Comparison of ENCODE assay signal across 15 cellular contexts in genomic region chr2:38109732-38110181, GRCh38. TPM values are rescaled to one million over a fixed set of nuclear protein-coding genes. Genes with fewer than 3 reads are reported as not detected.
DNase-seq lines count a peak whose midpoint lies in the region; ATAC-seq, FAIRE-seq and TF ChIP-seq lines count a peak whose summit lies in the region.
"Had no signal": no experiment of that assay in that cellular context is flagged by ENCODE, and none has a peak within 500 bp of the region (broad histone marks: within the 10 kb centered on the region; RNA-seq: fewer than 3 reads in every experiment).

No MANE protein-coding gene starts in this region.

- H3K9ac ChIP-seq in mammary epithelial cell (ENCODE audit: insufficient read depth, low read length) (peak overlapping the region; percentile 39), HepG2 (ENCODE audit: insufficient read depth, low read depth, low read length) (no peak overlapping the region)

- H3K4me3 ChIP-seq in A549 (peak overlapping the region; percentile 5; the same call in 2 of the 3 replicates), mammary epithelial cell (replicated peaks in 1 of 3; ENCODE audit: insufficient read depth in 1 of 3, low read depth in 2 of 3, low read length in 3 of 3) (peak overlapping the region in 2 of 3 experiments; percentile 12 to 27), HepG2 (replicated peaks in 1 of 3; ENCODE audit: insufficient read depth in 1 of 3, low read depth in 2 of 3, low read length in 3 of 3) (no peak overlapping the region)

- peak; percentile 45 to 51 for DNase-seq in A549 (ENCODE audit: low read depth in 1 of 2, low spot score in 1 of 2)
- DNase-seq in mammary epithelial cell, result peak; percentile 68
- peak; percentile 12 for DNase-seq in HepG2 (ENCODE audit: low spot score)
- DNase-seq in HTR-8/SVneo (ENCODE audit: insufficient read length, low spot score), result no peak
- DNase-seq in erythroblast (lab: John Stamatoyannopoulos, UW), result no peak
- DNase-seq: activated T-cell treated with anti-CD3 and anti-CD28 coated beads, Interleukin-2, amount 50 U/mL, for 4 hours; DMS79 treated with DMSO at 0.1 percent for 48 hours; KG1; NCI-H226; SHP77; stimulated activated CD4-positive, alpha-beta T cell treated with anti-CD3 and anti-CD28 coated beads, Interleukin-4, amount 100 ng/mL, for 24 hours had no signal

- peak overlapping the region; percentile 86 for H2AFZ ChIP-seq in mammary epithelial cell (ENCODE audit: low read depth, low read length)
- H2AFZ ChIP-seq in HepG2 (ENCODE audit: low read length), result no peak overlapping the region

- H3K4me1 ChIP-seq in A549 (peaks cover 28% of the 10 kb centered on the region), mammary epithelial cell (ENCODE audit: insufficient read depth, low read length) (peaks cover 27% of the 10 kb centered on the region), HepG2 (ENCODE audit: insufficient read depth, low read length) (peaks cover 10% of the 10 kb centered on the region)

- H3K4me2 ChIP-seq in A549 (peak overlapping the region; percentile 84), mammary epithelial cell (ENCODE audit: insufficient read depth, low read depth, low read length) (peak overlapping the region; percentile 86), HepG2 (ENCODE audit: low read depth, low read length) (peak overlapping the region; percentile 30; the same call in 1 of the 2 replicates)

- TF ChIP-seq POLR2A in A549 (IDR thresholded peaks at IDR 0.05; ENCODE audit: low read length) (no peak), HepG2 (IDR thresholded peaks at IDR 0.05; ENCODE audit: insufficient read depth in 1 of 2, low read depth in 2 of 2, low read length in 2 of 2) (no peak), erythroblast (IDR thresholded peaks at IDR 0.05; ENCODE audit: low read length) (no peak)

- H3K27me3 ChIP-seq in mammary epithelial cell (ENCODE audit: insufficient read depth, low read length), result no peaks in the 10 kb centered on the region
- H3K27me3 ChIP-seq in HepG2 (ENCODE audit: control insufficient read depth in 1 of 2, insufficient read depth in 2 of 2, low read length in 2 of 2), result peaks cover 0 to 8% of the 10 kb centered on the region in 2 experiments; a peak in 1 of 5 replicates

- no peaks in the 10 kb centered on the region for H3K79me2 ChIP-seq in mammary epithelial cell (ENCODE audit: insufficient read depth, low read length)
- no peaks in the 10 kb centered on the region for H3K79me2 ChIP-seq in HepG2 (ENCODE audit: insufficient read depth, low read length)

- BruUV-seq in mammary epithelial cell (replicated peaks; lab: Mats Ljungman, UMichigan) (no TSS peak), HepG2 (replicated peaks; lab: Mats Ljungman, UMichigan) (no TSS peak)

- no peak for TF ChIP-seq RAD21 in A549 (conservative IDR thresholded peaks at IDR 0.05 in 1 of 2, IDR thresholded peaks at IDR 0.05 in 1 of 2)
- TF ChIP-seq RAD21 in HepG2 (CRISPR knock-in tag; IDR thresholded peaks at IDR 0.05), result no peak

- TF ChIP-seq EP300 in A549 (IDR thresholded peaks at IDR 0.05), result no peak
- no peak for TF ChIP-seq EP300 in HepG2 (IDR thresholded peaks at IDR 0.05; ENCODE audit: low read depth in 2 of 2, low read length in 2 of 2)
- no peak for TF ChIP-seq EP300 in HepG2 (CRISPR knock-in tag; IDR thresholded peaks at IDR 0.05; ENCODE audit: borderline replicate concordance)

- 4% methylated on average over 4 of the region's 4 CpGs for WGBS in A549 (ENCODE audit: missing lambda C conversion rate)
- 0% methylated on average over 4 of the region's 4 CpGs for WGBS in mammary epithelial cell (ENCODE audit: low coverage, missing lambda C conversion rate)
- 3% methylated on average over 4 of the region's 4 CpGs for WGBS in HepG2 (ENCODE audit: low lambda C conversion rate)

- peak; percentile 82 for FAIRE-seq in A549 (lab: Jason Lieb, UNC)
- FAIRE-seq in HepG2 (lab: Jason Lieb, UNC), result no peak
- no peak for FAIRE-seq in HTR-8/SVneo (lab: Jason Lieb, UNC)
- FAIRE-seq: endothelial cell of umbilical vein had no signal

- ATAC-seq in A549 (peak; percentile 69 to 74), HG02798 (IDR thresholded peaks at IDR 0.05; ENCODE audit: poor library complexity, unreplicated experiment) (peak; percentile 47), HepG2 (peak; percentile 85), GM18519 (IDR thresholded peaks at IDR 0.05; ENCODE audit: low FRiP score, unreplicated experiment) (no peak), GM21367 (IDR thresholded peaks at IDR 0.05; ENCODE audit: unreplicated experiment) (no peak)

- dilution Hi-C loops in mammary epithelial cell (cut with HindIII; ENCODE audit: low sequenced_read_pairs), result no loop called here

- in situ Hi-C loops in mammary epithelial cell (cut with MboI; ENCODE audit: low sequenced_read_pairs in 2 of 2), result loop anchor here (10.0 kb wide), 2 partner anchors 125 to 155 kb away; no protein-coding TSS in a partner anchor
- in situ Hi-C loops in HepG2 (cut with HindIII; ENCODE audit: extremely low pct_ligation_motif_present, low pct_unique_long_range_greater_than_20kb), result no loop called here

- no peaks in the 10 kb centered on the region for H3K36me3 ChIP-seq in mammary epithelial cell (ENCODE audit: insufficient read depth, low read length)
- H3K36me3 ChIP-seq in HepG2 (replicated peaks in 1 of 2; ENCODE audit: control insufficient read depth in 1 of 2, insufficient read depth in 2 of 2, low read length in 2 of 2), result no peaks in the 10 kb centered on the region

- peak overlapping the region; percentile 73 to 85 for H3K27ac ChIP-seq in A549
- peak overlapping the region; percentile 79 for H3K27ac ChIP-seq in mammary epithelial cell (ENCODE audit: insufficient read depth, low read depth, low read length)
- H3K27ac ChIP-seq in HepG2 (ENCODE audit: extremely low read length, insufficient read depth, low read length), result no peak overlapping the region

- H3K9me3 ChIP-seq in A549, result peaks cover 2% of the 10 kb centered on the region; the same call in 1 of the 3 replicates
- H3K9me3 ChIP-seq in mammary epithelial cell (replicated peaks; ENCODE audit: insufficient read depth, low read length), result no peaks in the 10 kb centered on the region
- no peaks in the 10 kb centered on the region for H3K9me3 ChIP-seq in HepG2 (ENCODE audit: low read length)

- no peak for TF ChIP-seq CTCF in A549 (IDR thresholded peaks at IDR 0.05)
- TF ChIP-seq CTCF in mammary epithelial cell (conservative IDR thresholded peaks at IDR 0.05 in 1 of 2, IDR thresholded peaks at IDR 0.05 in 1 of 2; ENCODE audit: extremely low read depth in 1 of 2, insufficient read depth in 1 of 2, low read depth in 1 of 2, low read length in 2 of 2), result no peak
- no peak for TF ChIP-seq CTCF in HepG2 (CRISPR knock-in tag; IDR thresholded peaks at IDR 0.05)

- intact Hi-C loops in mammary epithelial cell (cut with micrococcal nuclease), result loop anchor here (1.0 to 10.0 kb wide), 2 partner anchors 33 to 695 kb away; partner anchors contain the start of gene CYP1B1
- intact Hi-C loops in HepG2 (cut with micrococcal nuclease; ENCODE audit: unreplicated experiment), result no loop called here

- CTCF ChIA-PET in A549 (lab: Yijun Ruan, JAX) (interaction anchor here (0.7 to 2.2 kb wide), 4 partner anchors 11 to 128 kb away, joined by 3 to 11 read pairs (median 4); partner anchors contain the start of gene CYP1B1), mammary epithelial cell (lab: Charles Lee; ENCODE audit: low non-redundant PET) (interaction anchor here (0.7 to 1.7 kb wide), 3 partner anchors 33 to 232 kb away, joined by 3 to 15 read pairs (median 7); no protein-coding TSS in a partner anchor), HepG2 (lab: Yijun Ruan, JAX; ENCODE audit: low intra/inter-chr PET ratio, low total read pairs) (no interaction called here)

- POLR2A ChIA-PET in A549 (lab: Yijun Ruan, JAX) (interaction anchor here (0.9 to 2.5 kb wide), 3 partner anchors 14 to 33 kb away, joined by 3 to 28 read pairs (median 5); partner anchors contain the start of gene CYP1B1), HepG2 (lab: Yijun Ruan, JAX) (no interaction called here)

- H4K20me1 ChIP-seq in mammary epithelial cell (ENCODE audit: insufficient read depth, low read length) (no peaks in the 10 kb centered on the region), HepG2 (ENCODE audit: insufficient read depth, low read length) (no peaks in the 10 kb centered on the region)

TF ChIP-seq in A549, 52 proteins besides CTCF, POLR2A, EP300 and RAD21 (continues in another document):
- TF ChIP-seq CEBPB (IDR thresholded peaks at IDR 0.05), result peak; percentile 50 to 75; a peak in 2 of 4 replicates

TF ChIP-seq in HepG2, 621 proteins besides CTCF, POLR2A, EP300 and RAD21 (continues in another document):
- TF ChIP-seq ZNF207 (IDR thresholded peaks at IDR 0.05; ENCODE audit: borderline replicate concordance), result no peak

RNA-seq across cellular contexts. Expression of gene CYP1B1, which starts 33.8 kb away (rescaled TPM):
- polyA plus RNA-seq in A549 (2011; rRNA removed), result 13.1 and 13.2 TPM in 2 replicates
- 14.6 and 20.8 TPM in 2 replicates for polyA plus RNA-seq in A549 (2012; cell fraction: cytosol; rRNA removed)
- polyA plus RNA-seq in A549 (2012; cell fraction: nucleus; rRNA removed), result 28.1 and 45.8 TPM in 2 replicates
- polyA plus RNA-seq in A549 (2017; fragmentation: RNase III; extraction: RNeasy Plus Mini Kit Qiagen cat#74134 plus additional on column Dnase treatment), result 4.4 to 5.5 TPM (median 5.3 TPM) in 3 replicates
- 29.1 and 30.7 TPM in 2 replicates for polyA minus RNA-seq in A549 (2011; rRNA and poly(A)+ RNA removed)
- 100 to 1,000 TPM in 1 of 2 donors, 10 to 100 TPM in 1; 13.8 to 317 TPM for total RNA-seq in mammary epithelial cell
- 4.1 TPM for polyA plus RNA-seq in mammary epithelial cell
- polyA minus RNA-seq in mammary epithelial cell, result 7.2 TPM
- total RNA-seq in HepG2 (2016; rRNA removed; fragmentation: Illumina TruSeq; extraction: Trizol), result not detected in 2 replicates
- total RNA-seq in HepG2 (2016; cell fraction: cytosol; rRNA removed; fragmentation: Illumina TruSeq; extraction: Trizol; ENCODE audit: low read depth), result not detected in 2 replicates
- total RNA-seq in HepG2 (2016; cell fraction: insoluble cytoplasmic fraction; rRNA removed; fragmentation: Illumina TruSeq; extraction: Trizol), result not detected in 2 replicates
- not detected in 2 replicates for total RNA-seq in HepG2 (2016; cell fraction: membrane; rRNA removed; fragmentation: Illumina TruSeq; extraction: Trizol)
- total RNA-seq in HepG2 (2016; cell fraction: nucleus; rRNA removed; fragmentation: Illumina TruSeq; extraction: Trizol), result 0.09 TPM in 1 of 2 replicates, not detected in the other
- polyA plus RNA-seq in HepG2 (2011; rRNA removed), result not detected in 2 replicates
- not detected in 2 replicates for polyA plus RNA-seq in HepG2 (2011; cell fraction: cytosol; rRNA removed)
- polyA plus RNA-seq in HepG2 (2011; cell fraction: nucleus; rRNA removed), result not detected in 2 replicates
- not detected in 2 replicates for polyA plus RNA-seq in HepG2 (2012)
- polyA plus RNA-seq in HepG2 (2016; cell fraction: cytosol; fragmentation: Illumina TruSeq; extraction: Trizol; ENCODE audit: low read depth), result not detected in 2 replicates
- not detected in 2 replicates for polyA plus RNA-seq in HepG2 (2016; cell fraction: insoluble cytoplasmic fraction; fragmentation: Illumina TruSeq; extraction: Trizol; ENCODE audit: low read depth)
- polyA plus RNA-seq in HepG2 (2016; cell fraction: membrane; fragmentation: Illumina TruSeq; extraction: Trizol; ENCODE audit: low read depth), result not detected in 2 replicates
- 0.11 TPM in 1 of 2 replicates, not detected in the other for polyA plus RNA-seq in HepG2 (2016; cell fraction: nucleus; fragmentation: Illumina TruSeq; extraction: Trizol; ENCODE audit: insufficient read depth, low read depth)
- polyA minus RNA-seq in HepG2 (2011; rRNA and poly(A)+ RNA removed; ENCODE audit: low replicate concordance), result 7.5 TPM in 1 of 2 replicates, not detected in the other
- polyA minus RNA-seq in HepG2 (2011; cell fraction: cytosol; rRNA and poly(A)+ RNA removed), result not detected in 2 replicates
- not detected in 2 replicates for polyA minus RNA-seq in HepG2 (2011; cell fraction: nucleus; rRNA and poly(A)+ RNA removed)
- total RNA-seq: endothelial cell of umbilical vein had no signal

Comparison
In these comparisons a context has a peak if more than half of its experiments do, and no peak if none do; other contexts are left out.
1. ATAC-seq: peak in A549 (2 of 2), HG02798 (single experiment) and HepG2 (single experiment); none in GM18519 (single experiment) and GM21367 (single experiment).
2. DNase-seq: peak in A549 (2 of 2), mammary epithelial cell (single experiment) and HepG2 (single experiment); none in HTR-8/SVneo (single experiment) and erythroblast (0 of 2).
3. H3K4me2 ChIP-seq: peak in every context shown above with its lines; median percentile 86 in mammary epithelial cell; 84 in A549; 30 in HepG2.
4. H3K4me3 ChIP-seq: peak in A549 (single experiment) and mammary epithelial cell (2 of 3); none in HepG2 (0 of 3).
5. Of the 38 proteins assayed by ChIP-seq in both HepG2 and A549: peak only in HepG2: none; only in A549: none; in both: CEBPB; in neither: 37.